1 cellular context compared by ENCODE assay signal in the genomic region with DNA sequence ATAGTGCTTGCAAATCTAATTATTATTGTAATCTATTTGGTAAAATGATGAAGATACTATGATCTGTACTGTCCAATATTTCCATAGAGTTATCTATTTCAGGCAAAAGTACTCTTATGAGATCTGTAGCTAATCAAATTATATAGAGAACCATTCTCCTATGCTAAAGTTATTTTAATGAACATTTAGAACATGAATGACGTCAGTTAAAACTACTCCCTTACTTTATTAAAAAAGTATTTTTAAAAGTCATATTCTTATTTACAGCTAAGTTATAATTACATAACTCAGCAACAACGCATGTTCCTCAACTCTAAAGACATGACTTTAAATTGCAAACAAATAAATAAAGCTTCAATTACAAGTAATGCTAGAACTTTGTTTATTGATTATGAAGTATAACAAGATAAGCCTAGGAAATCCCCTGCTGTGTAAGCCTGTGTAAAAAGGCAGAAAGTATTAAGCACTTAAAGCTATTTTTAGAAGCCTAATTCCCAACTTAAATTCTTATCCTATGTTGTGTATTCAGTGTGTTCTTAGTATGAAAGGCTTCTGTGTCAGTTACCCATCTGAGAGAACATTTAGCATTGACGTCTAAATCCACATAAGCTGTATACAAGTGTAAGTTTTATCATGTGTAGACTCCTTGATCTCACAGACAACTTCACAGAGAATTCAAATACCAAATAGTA.
TF ChIP-seq lines count a peak whose summit lies in the region.

No MANE protein-coding gene starts in this region.

TF ChIP-seq in IMR-90, 13 proteins besides CTCF, POLR2A, EP300 and RAD21:
- TF ChIP-seq CHD1 (IDR thresholded peaks at IDR 0.05; ENCODE audit: low read depth, low read length): no peak
- TF ChIP-seq RFX5 (IDR thresholded peaks at IDR 0.05; ENCODE audit: low read depth, low read length): no peak
- no peak for TF ChIP-seq MXI1 (IDR thresholded peaks at IDR 0.05; ENCODE audit: borderline replicate concordance, low read depth, low read length)
- TF ChIP-seq, protein P1, sequence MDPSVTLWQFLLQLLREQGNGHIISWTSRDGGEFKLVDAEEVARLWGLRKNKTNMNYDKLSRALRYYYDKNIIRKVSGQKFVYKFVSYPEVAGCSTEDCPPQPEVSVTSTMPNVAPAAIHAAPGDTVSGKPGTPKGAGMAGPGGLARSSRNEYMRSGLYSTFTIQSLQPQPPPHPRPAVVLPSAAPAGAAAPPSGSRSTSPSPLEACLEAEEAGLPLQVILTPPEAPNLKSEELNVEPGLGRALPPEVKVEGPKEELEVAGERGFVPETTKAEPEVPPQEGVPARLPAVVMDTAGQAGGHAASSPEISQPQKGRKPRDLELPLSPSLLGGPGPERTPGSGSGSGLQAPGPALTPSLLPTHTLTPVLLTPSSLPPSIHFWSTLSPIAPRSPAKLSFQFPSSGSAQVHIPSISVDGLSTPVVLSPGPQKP (IDR thresholded peaks at IDR 0.05; ENCODE audit: borderline replicate concordance, low read depth, low read length): no peak
- TF ChIP-seq FOS (IDR thresholded peaks at IDR 0.05; ENCODE audit: low read depth, low read length): no peak
- TF ChIP-seq, protein P2, sequence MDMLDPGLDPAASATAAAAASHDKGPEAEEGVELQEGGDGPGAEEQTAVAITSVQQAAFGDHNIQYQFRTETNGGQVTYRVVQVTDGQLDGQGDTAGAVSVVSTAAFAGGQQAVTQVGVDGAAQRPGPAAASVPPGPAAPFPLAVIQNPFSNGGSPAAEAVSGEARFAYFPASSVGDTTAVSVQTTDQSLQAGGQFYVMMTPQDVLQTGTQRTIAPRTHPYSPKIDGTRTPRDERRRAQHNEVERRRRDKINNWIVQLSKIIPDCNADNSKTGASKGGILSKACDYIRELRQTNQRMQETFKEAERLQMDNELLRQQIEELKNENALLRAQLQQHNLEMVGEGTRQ (IDR thresholded peaks at IDR 0.05; ENCODE audit: low read depth, low read length): no peak
- no peak for TF ChIP-seq BHLHE40 (IDR thresholded peaks at IDR 0.05; ENCODE audit: low read depth, low read length)
- TF ChIP-seq RCOR1 (IDR thresholded peaks at IDR 0.05; ENCODE audit: insufficient replicate concordance, low read length): no peak
- no peak for TF ChIP-seq MAZ (IDR thresholded peaks at IDR 0.05; ENCODE audit: borderline replicate concordance, low read depth, low read length)
- TF ChIP-seq CEBPB (IDR thresholded peaks at IDR 0.05; ENCODE audit: low read depth, low read length): no peak
- no peak for TF ChIP-seq SMC3 (IDR thresholded peaks at IDR 0.05; ENCODE audit: low read depth, low read length)
